9 cellular contexts compared by ENCODE assay signal in genomic region chrX:135099493-135099783, GRCh38. TPM values are rescaled to one million over a fixed set of nuclear protein-coding genes. Genes with fewer than 3 reads are reported as not detected.
A peak's percentile ranks its signal among the peaks of the same experiment; 100 is the strongest.
DNase-seq lines count a peak whose midpoint lies in the region; ATAC-seq and TF ChIP-seq lines count a peak whose summit lies in the region.
"Had no signal": no experiment of that assay in that cellular context is flagged by ENCODE, and none has a peak within 500 bp of the region (broad histone marks: within the 10 kb centered on the region; RNA-seq: fewer than 3 reads in every experiment).

No MANE protein-coding gene starts in this region.

- no peaks in the 10 kb centered on the region for H3F3A ChIP-seq in PC-9 (ENCODE audit: insufficient read depth, low read depth)

- POLR2A ChIA-PET in PC-9 (lab: Charles Lee; ENCODE audit: unreplicated experiment), result no interaction called here

- H3K27me3 ChIP-seq in PC-9 (ENCODE audit: insufficient read depth, low read depth) (peaks cover 18% of the 10 kb centered on the region), parathyroid adenoma (ENCODE audit: control insufficient read depth, insufficient read depth, low read length) (no peaks in the 10 kb centered on the region), SJCRH30 (no peaks in the 10 kb centered on the region)

- H2AFZ ChIP-seq in PC-9 (no peak overlapping the region), parathyroid adenoma (no peak overlapping the region)

- no peaks in the 10 kb centered on the region for H3K79me2 ChIP-seq in PC-9 (ENCODE audit: low read depth)
- H3K79me2 ChIP-seq in parathyroid adenoma, result no peaks in the 10 kb centered on the region

- no peaks in the 10 kb centered on the region for H3K9me2 ChIP-seq in PC-9 (ENCODE audit: insufficient read depth)

- no peak overlapping the region for H3K27ac ChIP-seq in PC-9
- H3K27ac ChIP-seq in parathyroid adenoma, result no peak overlapping the region
- H3K27ac ChIP-seq in SJCRH30, result no peak overlapping the region

- CTCF ChIA-PET in PC-9 (lab: Charles Lee), result no interaction called here

- no peaks in the 10 kb centered on the region for H3K9me3 Mint-ChIP-seq in activated T-cell treated with anti-CD3 and anti-CD28 coated beads, Interleukin-2, amount 50 U/mL, for 4 hours
- H3K9me3 Mint-ChIP-seq in effector memory CD8-positive, alpha-beta T cell, result no peaks in the 10 kb centered on the region

- ATAC-seq in activated T-cell treated with anti-CD3 and anti-CD28 coated beads, Interleukin-2, amount 50 U/mL, for 4 hours, result no peak
- ATAC-seq in effector memory CD8-positive, alpha-beta T cell (replicated peaks), result no peak

- BruUV-seq in PC-9 (replicated peaks; lab: Mats Ljungman, UMichigan), result no TSS peak

- DNase-seq in activated T-cell treated with anti-CD3 and anti-CD28 coated beads, Interleukin-2, amount 50 U/mL, for 4 hours, result no peak
- DNase-seq in activated T-cell treated with anti-CD3 and anti-CD28 coated beads for 4 hours (no peak), PC-9 (no peak), cortex of kidney (lab: John Stamatoyannopoulos, UW) (no peak), SJCRH30 (no peak)
- DNase-seq in effector memory CD8-positive, alpha-beta T cell, result no peak
- no peak for DNase-seq in stimulated activated CD4-positive, alpha-beta T cell treated with anti-CD3 and anti-CD28 coated beads, Interleukin-4, amount 100 ng/mL, for 4 hours

- H3K9ac ChIP-seq in parathyroid adenoma, result no peak overlapping the region

- peak overlapping the region in 1 of 2 donors; percentile 35 for H3K27ac Mint-ChIP-seq in effector memory CD8-positive, alpha-beta T cell

- peak overlapping the region; percentile 62 for H3K4me2 ChIP-seq in PC-9
- no peak overlapping the region for H3K4me2 ChIP-seq in parathyroid adenoma (ENCODE audit: low read length)

- peaks cover 10% of the 10 kb centered on the region for H3K27me3 Mint-ChIP-seq in activated T-cell treated with anti-CD3 and anti-CD28 coated beads, Interleukin-2, amount 50 U/mL, for 4 hours (ENCODE audit: low read depth)
- H3K27me3 Mint-ChIP-seq in effector memory CD8-positive, alpha-beta T cell, result peaks cover 8 to 11% of the 10 kb centered on the region in 2 donors

- peaks cover 5% of the 10 kb centered on the region for H3K4me1 Mint-ChIP-seq in activated T-cell treated with anti-CD3 and anti-CD28 coated beads, Interleukin-2, amount 50 U/mL, for 4 hours (ENCODE audit: low read depth)
- peaks cover 6 to 10% of the 10 kb centered on the region in 2 donors for H3K4me1 Mint-ChIP-seq in effector memory CD8-positive, alpha-beta T cell (ENCODE audit: low read depth in 2 of 2)

- H3K36me3 Mint-ChIP-seq in activated T-cell treated with anti-CD3 and anti-CD28 coated beads, Interleukin-2, amount 50 U/mL, for 4 hours (ENCODE audit: insufficient read depth), result no peaks in the 10 kb centered on the region
- peaks cover 6% of the 10 kb centered on the region for H3K36me3 Mint-ChIP-seq in effector memory CD8-positive, alpha-beta T cell (ENCODE audit: insufficient read depth)

- intact Hi-C loops in PC-9 (cut with micrococcal nuclease; ENCODE audit: unreplicated experiment), result no loop called here

- peak overlapping the region; percentile 72 for H3K4me3 Mint-ChIP-seq in activated T-cell treated with anti-CD3 and anti-CD28 coated beads, Interleukin-2, amount 50 U/mL, for 4 hours
- H3K4me3 Mint-ChIP-seq in effector memory CD8-positive, alpha-beta T cell, result peak overlapping the region; percentile 71 to 75

- H3K9me3 ChIP-seq in PC-9 (ENCODE audit: insufficient read depth, low read depth) (no peaks in the 10 kb centered on the region), parathyroid adenoma (ENCODE audit: control insufficient read depth, low read length) (no peaks in the 10 kb centered on the region), SJCRH30 (replicated peaks) (no peaks in the 10 kb centered on the region)

- TF ChIP-seq CTCF in PC-9 (conservative IDR thresholded peaks at IDR 0.05) (no peak), parathyroid adenoma (IDR thresholded peaks at IDR 0.05) (no peak)

- peak overlapping the region; percentile 31; the same call in 1 of the 2 replicates for H3K4me3 ChIP-seq in PC-9
- H3K4me3 ChIP-seq in parathyroid adenoma (ENCODE audit: low read depth, low read length), result peak overlapping the region; percentile 34
- no peak overlapping the region for H3K4me3 ChIP-seq in SJCRH30

- H3K36me3 ChIP-seq in PC-9 (ENCODE audit: low read depth) (no peaks in the 10 kb centered on the region), parathyroid adenoma (ENCODE audit: control insufficient read depth, insufficient read depth, low read length) (no peaks in the 10 kb centered on the region), SJCRH30 (no peaks in the 10 kb centered on the region)

- no peaks in the 10 kb centered on the region for H4K20me1 ChIP-seq in PC-9 (ENCODE audit: insufficient read depth)

- H3K4me1 ChIP-seq in PC-9 (replicated peaks; ENCODE audit: insufficient read depth), result no peaks in the 10 kb centered on the region
- H3K4me1 ChIP-seq in parathyroid adenoma, result peaks cover 6% of the 10 kb centered on the region
- no peaks in the 10 kb centered on the region for H3K4me1 ChIP-seq in SJCRH30

RNA-seq across cellular contexts. Expression of gene SMIM10L2B, which starts 0.9 kb away (rescaled TPM):
- under 1 TPM in 2 of 3 donors, not detected in 1; 0.08 to 0.14 TPM for total RNA-seq in activated T-cell treated with anti-CD3 and anti-CD28 coated beads, Interleukin-2, amount 50 U/mL, for 4 hours
- total RNA-seq in PC-9 (2021), result 0.20 and 0.28 TPM in 2 replicates
- 1.1 and 1.3 TPM in 2 replicates for total RNA-seq in SJCRH30 (2014; rRNA removed; shearing (Covaris generic))

RNA-seq across cellular contexts. Expression of gene ETDB, which starts 20.9 kb away (rescaled TPM):
- not detected for total RNA-seq in activated T-cell treated with anti-CD3 and anti-CD28 coated beads, Interleukin-2, amount 50 U/mL, for 4 hours
- total RNA-seq in PC-9 (2021), result not detected in 2 replicates
- not detected in 2 replicates for total RNA-seq in SJCRH30 (2014; rRNA removed; shearing (Covaris generic))
- total RNA-seq: kidney epithelial cell had no signal

RNA-seq across cellular contexts. Expression of gene RTL8A, which starts 47.5 kb away (rescaled TPM):
- 1 to 10 TPM; 3.9 to 6.0 (median 4.4) TPM for total RNA-seq in activated T-cell treated with anti-CD3 and anti-CD28 coated beads, Interleukin-2, amount 50 U/mL, for 4 hours
- total RNA-seq in PC-9 (2021), result 75.1 and 76.6 TPM in 2 replicates
- total RNA-seq in SJCRH30 (2014; rRNA removed; shearing (Covaris generic)), result 18.8 TPM in 2 replicates
